23 cellular contexts compared by ENCODE assay signal in the genomic region with DNA sequence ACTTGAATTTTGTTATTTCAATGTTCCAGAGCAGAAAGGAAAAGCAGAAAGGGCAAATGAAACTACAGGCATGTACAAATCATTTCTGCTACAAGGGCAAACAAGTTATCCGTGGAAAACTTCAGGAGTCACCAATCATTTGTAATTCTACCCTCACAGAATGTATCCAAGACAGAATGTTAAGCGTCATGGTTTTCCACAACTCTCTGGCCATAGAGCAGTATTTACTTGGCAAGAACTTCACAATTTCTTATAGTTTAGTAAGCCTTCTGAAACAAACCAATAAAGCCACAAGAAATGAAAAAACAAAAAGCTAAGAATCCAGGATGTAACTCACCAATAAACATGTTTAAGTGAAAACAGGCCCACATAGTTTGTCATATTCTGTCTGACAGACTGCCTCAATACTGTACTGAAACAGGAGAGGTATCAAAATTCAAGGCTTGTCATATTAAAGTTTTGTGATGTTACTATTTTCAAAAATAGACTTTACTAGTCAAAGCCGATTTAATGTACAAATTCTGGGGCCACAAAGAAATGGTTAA.
DNase-seq lines count a peak whose midpoint lies in the region; ATAC-seq, FAIRE-seq and TF ChIP-seq lines count a peak whose summit lies in the region.
"Had no signal": no experiment of that assay in that cellular context is flagged by ENCODE, and none has a peak within 500 bp of the region (broad histone marks: within the 10 kb centered on the region; RNA-seq: fewer than 3 reads in every experiment).

No MANE protein-coding gene starts in this region.

- TF ChIP-seq POLR2A in breast epithelium (IDR thresholded peaks at IDR 0.05), result no peak

- H3K27me3 Mint-ChIP-seq in MCF 10A (ENCODE audit: insufficient read depth, unreplicated experiment), result no peaks in the 10 kb centered on the region
- no peaks in the 10 kb centered on the region for H3K27me3 Mint-ChIP-seq in astrocyte (ENCODE audit: low read depth, unreplicated experiment)
- H3K27me3 Mint-ChIP-seq in naive thymus-derived CD8-positive, alpha-beta T cell, result no peaks in the 10 kb centered on the region
- H3K27me3 Mint-ChIP-seq: activated B cell treated with CpG ODN at 0.5 μM for 24 hours; activated T-helper 17 cell treated with anti-CD3 and anti-CD28 coated beads, Interleukin-2, amount 50 U/mL, for 72 hours; T-helper 17 cell had no signal

- H3K9me3 Mint-ChIP-seq in MCF 10A (ENCODE audit: unreplicated experiment), result no peaks in the 10 kb centered on the region
- H3K9me3 Mint-ChIP-seq in astrocyte (ENCODE audit: unreplicated experiment), result no peaks in the 10 kb centered on the region
- no peaks in the 10 kb centered on the region for H3K9me3 Mint-ChIP-seq in naive thymus-derived CD8-positive, alpha-beta T cell
- H3K9me3 Mint-ChIP-seq: activated B cell treated with CpG ODN at 0.5 μM for 24 hours had no signal

- H3K4me2 ChIP-seq in astrocyte (ENCODE audit: low read length) (peak overlapping the region; percentile 38), hepatocyte (no peak overlapping the region)

- WGBS in hepatocyte (ENCODE audit: low lambda C conversion rate, missing lambda C conversion rate), result 59% methylated on average over 3 of the region's 3 CpGs

- POLR2A ChIA-PET in MCF 10A (lab: Yijun Ruan, JAX), result no interaction called here
- POLR2A ChIA-PET in naive thymus-derived CD8-positive, alpha-beta T cell (lab: Charles Lee), result no interaction called here

- H3K27ac Mint-ChIP-seq in MCF 10A (ENCODE audit: low read depth, unreplicated experiment) (peak overlapping the region; percentile 73), astrocyte (ENCODE audit: unreplicated experiment) (no peak overlapping the region)
- H3K27ac Mint-ChIP-seq in naive thymus-derived CD8-positive, alpha-beta T cell, result no peak overlapping the region
- H3K27ac Mint-ChIP-seq: activated B cell treated with CpG ODN at 0.5 μM for 24 hours; activated T-helper 17 cell treated with anti-CD3 and anti-CD28 coated beads, Interleukin-2, amount 50 U/mL, for 72 hours; T-helper 17 cell had no signal

- H3K36me3 Mint-ChIP-seq in MCF 10A (ENCODE audit: insufficient read depth, unreplicated experiment) (peaks cover 6% of the 10 kb centered on the region), astrocyte (ENCODE audit: low read depth, unreplicated experiment) (peaks cover 7% of the 10 kb centered on the region)
- peaks cover 6 to 71% (median 40%) of the 10 kb centered on the region in 3 donors for H3K36me3 Mint-ChIP-seq in naive thymus-derived CD8-positive, alpha-beta T cell

- H3K4me1 ChIP-seq in breast epithelium (no peaks in the 10 kb centered on the region), astrocyte (ENCODE audit: insufficient read depth, low read length) (peaks cover 7% of the 10 kb centered on the region), hepatocyte (ENCODE audit: insufficient read depth) (peaks cover 17% of the 10 kb centered on the region)
- H3K4me1 ChIP-seq: left lung, stomach had no signal

- DNase-seq in MCF 10A (ENCODE audit: unreplicated experiment) (no peak), breast epithelium (ENCODE audit: low spot score in 2 of 2) (no peak), astrocyte (ENCODE audit: low read depth) (peak; percentile 94), hepatocyte (ENCODE audit: low spot score) (peak; percentile 4), stromal cell of bone marrow (ENCODE audit: low read depth) (peak; percentile 87), omental fat pad (ENCODE audit: low spot score) (no peak), hepatic stellate cell (ENCODE audit: low spot score) (no peak)
- DNase-seq in naive thymus-derived CD8-positive, alpha-beta T cell, result no peak
- DNase-seq: activated B cell treated with CpG ODN at 0.5 μM for 24 hours, amygdala, dermis blood vessel endothelial cell, erythroblast, left lung, MG63, NCI-H187 treated with DMSO at 0.1 percent for 48 hours, NCI-H510A, SHP77, stomach, T-helper 17 cell had no signal

- BruUV-seq in MCF 10A (replicated peaks; lab: Mats Ljungman, UMichigan), result no TSS peak

- ATAC-seq in omental fat pad (ENCODE audit: low FRiP score), result no peak
- ATAC-seq in naive thymus-derived CD8-positive, alpha-beta T cell, result no peak
- ATAC-seq: activated T-helper 17 cell treated with anti-CD3 and anti-CD28 coated beads, Interleukin-2, amount 50 U/mL, for 72 hours; GM12878; left lung; T-helper 17 cell had no signal

- H4K20me1 ChIP-seq in astrocyte (ENCODE audit: insufficient read depth, low read length), result no peaks in the 10 kb centered on the region
- no peaks in the 10 kb centered on the region for H4K20me1 ChIP-seq in hepatocyte (ENCODE audit: insufficient read depth, poor library complexity, severe bottlenecking)

- peak overlapping the region; percentile 19 for H3K9ac ChIP-seq in astrocyte (ENCODE audit: low read length)

- FAIRE-seq in astrocyte (lab: Jason Lieb, UNC), result peak; percentile 96
- FAIRE-seq: GM12878, H1, urothelium cell line had no signal

- peaks cover 4% of the 10 kb centered on the region for H3K36me3 ChIP-seq in breast epithelium
- H3K36me3 ChIP-seq in astrocyte (ENCODE audit: insufficient read depth, low read length), result peaks cover 6% of the 10 kb centered on the region
- H3K36me3 ChIP-seq in hepatocyte (replicated peaks; ENCODE audit: insufficient read depth, low read depth), result no peaks in the 10 kb centered on the region

- TF ChIP-seq CTCF in MCF 10A (IDR thresholded peaks at IDR 0.05; ENCODE audit: unreplicated experiment), result no peak
- no peak for TF ChIP-seq CTCF in breast epithelium (IDR thresholded peaks at IDR 0.05)
- TF ChIP-seq CTCF in astrocyte (IDR thresholded peaks at IDR 0.05; ENCODE audit: insufficient read depth, low read depth, low read length), result no peak
- TF ChIP-seq CTCF in hepatocyte (IDR thresholded peaks at IDR 0.05; ENCODE audit: poor library complexity), result no peak
- no peak for TF ChIP-seq CTCF in omental fat pad (IDR thresholded peaks at IDR 0.05)

- H3K27me3 ChIP-seq in breast epithelium (no peaks in the 10 kb centered on the region), astrocyte (ENCODE audit: insufficient read depth, low read length) (no peaks in the 10 kb centered on the region), hepatocyte (no peaks in the 10 kb centered on the region)
- H3K27me3 ChIP-seq: left lung, MG63, stomach had no signal

- H3K9me2 ChIP-seq in hepatocyte (replicated peaks; ENCODE audit: insufficient read depth), result no peaks in the 10 kb centered on the region

- intact Hi-C loops in MCF 10A (cut with micrococcal nuclease), result no loop called here
- intact Hi-C loops in breast epithelium (cut with DNase I; ENCODE audit: low total_unique reads), result no loop called here

- CTCF ChIA-PET in MCF 10A (lab: Yijun Ruan, JAX), result no interaction called here

- no peak overlapping the region for H3K4me3 ChIP-seq in breast epithelium
- no peak overlapping the region for H3K4me3 ChIP-seq in astrocyte (ENCODE audit: insufficient read depth, low read depth, low read length)
- no peak overlapping the region for H3K4me3 ChIP-seq in hepatocyte
- H3K4me3 ChIP-seq: GM12878, left lung, MG63, stomach had no signal

- H2AFZ ChIP-seq in astrocyte (ENCODE audit: low read depth, low read length) (no peak overlapping the region), hepatocyte (no peak overlapping the region)

- H3K79me2 ChIP-seq in astrocyte (ENCODE audit: insufficient read depth, low read length) (no peaks in the 10 kb centered on the region), hepatocyte (no peaks in the 10 kb centered on the region)

- H3K9me3 ChIP-seq in breast epithelium (no peaks in the 10 kb centered on the region), astrocyte (ENCODE audit: insufficient read depth, low read depth, low read length) (no peaks in the 10 kb centered on the region), hepatocyte (ENCODE audit: low read depth) (no peaks in the 10 kb centered on the region)
- H3K9me3 ChIP-seq: left lung, MG63, stomach had no signal

- H3K27ac ChIP-seq in breast epithelium (no peak overlapping the region), astrocyte (ENCODE audit: low read depth, low read length) (no peak overlapping the region), hepatocyte (peak overlapping the region; percentile 65)
- H3K27ac ChIP-seq: left lung, stomach had no signal

- H3K4me1 Mint-ChIP-seq in MCF 10A (ENCODE audit: insufficient read depth, unreplicated experiment) (peaks cover 13% of the 10 kb centered on the region), astrocyte (ENCODE audit: low read depth, unreplicated experiment) (peaks cover 13% of the 10 kb centered on the region)
- peaks cover 0 to 3% (median 0%) of the 10 kb centered on the region in 4 donors for H3K4me1 Mint-ChIP-seq in naive thymus-derived CD8-positive, alpha-beta T cell
- H3K4me1 Mint-ChIP-seq: activated B cell treated with CpG ODN at 0.5 μM for 24 hours; activated T-helper 17 cell treated with anti-CD3 and anti-CD28 coated beads, Interleukin-2, amount 50 U/mL, for 72 hours; T-helper 17 cell had no signal

- H3K4me3 Mint-ChIP-seq in MCF 10A (ENCODE audit: unreplicated experiment), result no peak overlapping the region
- H3K4me3 Mint-ChIP-seq in astrocyte (ENCODE audit: unreplicated experiment), result no peak overlapping the region
- H3K4me3 Mint-ChIP-seq in naive thymus-derived CD8-positive, alpha-beta T cell, result no peak overlapping the region
- H3K4me3 Mint-ChIP-seq: activated B cell treated with CpG ODN at 0.5 μM for 24 hours; activated T-helper 17 cell treated with anti-CD3 and anti-CD28 coated beads, Interleukin-2, amount 50 U/mL, for 72 hours; T-helper 17 cell had no signal

Comparison
In these comparisons a context has a peak if more than half of its experiments do, and no peak if none do; other contexts are left out.
1. DNase-seq: peak in astrocyte (single experiment), hepatocyte (single experiment) and stromal cell of bone marrow (single experiment); none in MCF 10A (single experiment), breast epithelium (0 of 2), omental fat pad (single experiment), naive thymus-derived CD8-positive, alpha-beta T cell (0 of 10) and hepatic stellate cell (single experiment).